Comparison of ENCODE assay signal across 12 cellular contexts in the genomic region with DNA sequence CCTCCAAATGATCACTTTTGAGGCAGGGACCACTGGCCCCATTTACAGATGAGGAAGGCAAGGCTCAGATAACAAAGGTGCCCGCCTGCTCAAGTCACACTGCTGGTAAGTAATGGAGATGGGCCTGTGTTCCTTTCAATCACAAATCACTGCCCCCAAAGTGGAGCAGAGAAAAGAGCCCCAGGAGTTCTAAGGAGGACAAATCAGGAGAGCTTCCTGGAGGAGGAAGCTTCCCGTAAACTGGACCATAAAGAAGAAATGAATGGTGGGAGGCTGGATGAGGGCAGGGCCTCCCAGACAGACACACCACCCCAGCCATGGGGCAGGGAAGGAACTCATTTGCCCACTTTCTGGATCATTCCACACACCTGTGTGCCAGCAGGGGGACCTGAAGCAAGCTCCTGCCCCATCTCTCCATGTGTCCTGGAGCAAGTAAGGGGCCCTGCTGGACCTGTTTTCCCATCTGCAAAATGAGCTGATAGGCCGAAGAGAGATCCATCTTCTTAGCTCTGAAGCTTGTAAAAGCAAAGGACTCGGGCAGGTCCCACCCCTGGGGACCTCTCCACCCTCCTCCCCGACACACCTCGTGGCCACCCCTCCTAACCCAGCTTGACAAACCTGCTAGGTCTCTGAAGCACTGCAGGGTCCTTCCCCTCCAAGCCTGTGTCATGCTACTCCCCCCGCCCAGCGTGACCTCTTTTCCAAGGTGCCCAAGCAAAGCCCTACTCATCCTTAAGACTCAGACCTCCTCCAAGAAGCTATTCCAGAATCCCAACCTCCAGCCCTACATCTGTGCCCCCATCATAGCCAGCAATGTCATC. TPM values are rescaled to one million over a fixed set of nuclear protein-coding genes. Genes with fewer than 3 reads are reported as not detected.
A peak's percentile ranks its signal among the peaks of the same experiment; 100 is the strongest.
DNase-seq lines count a peak whose midpoint lies in the region; ATAC-seq and TF ChIP-seq lines count a peak whose summit lies in the region.
"Had no signal": no experiment of that assay in that cellular context is flagged by ENCODE, and none has a peak within 500 bp of the region (broad histone marks: within the 10 kb centered on the region; RNA-seq: fewer than 3 reads in every experiment).

No MANE protein-coding gene starts in this region.

- peak overlapping the region; percentile 76 to 100 (median 84) for H3K4me3 Mint-ChIP-seq in CD8-positive, alpha-beta memory T cell
- H3K4me3 Mint-ChIP-seq in activated T-helper 1 cell treated with anti-CD3 and anti-CD28 coated beads, Interleukin-12 subunit alpha, Interleukin-12 subunit beta, Interleukin-2, Interleukin-4 antibody, amounts not matched to agents 30 ng/mL and 10 ng/mL and 1 ng/mL, durations not matched to agents 14 hours and 24 hours and 36 hours, result peak overlapping the region; percentile 7
- H3K4me3 Mint-ChIP-seq in naive thymus-derived CD8-positive, alpha-beta T cell, result peak overlapping the region; percentile 92 to 100 (median 98)

- peak overlapping the region; percentile 76 to 100 (median 100) for H3K27ac Mint-ChIP-seq in CD8-positive, alpha-beta memory T cell
- peak overlapping the region; percentile 76 for H3K27ac Mint-ChIP-seq in activated T-helper 1 cell treated with anti-CD3 and anti-CD28 coated beads, Interleukin-12 subunit alpha, Interleukin-12 subunit beta, Interleukin-2, Interleukin-4 antibody, amounts not matched to agents 30 ng/mL and 10 ng/mL and 1 ng/mL, durations not matched to agents 14 hours and 24 hours and 36 hours
- peak overlapping the region; percentile 90 to 99 (median 99) for H3K27ac Mint-ChIP-seq in naive thymus-derived CD8-positive, alpha-beta T cell

- H3K27me3 Mint-ChIP-seq in CD8-positive, alpha-beta memory T cell, result peaks cover 0 to 14% of the 10 kb centered on the region in 2 donors
- H3K27me3 Mint-ChIP-seq in activated T-helper 1 cell treated with anti-CD3 and anti-CD28 coated beads, Interleukin-12 subunit alpha, Interleukin-12 subunit beta, Interleukin-2, Interleukin-4 antibody, amounts not matched to agents 30 ng/mL and 10 ng/mL and 1 ng/mL, durations not matched to agents 14 hours and 24 hours and 36 hours (ENCODE audit: insufficient read depth), result no peaks in the 10 kb centered on the region
- no peaks in the 10 kb centered on the region for H3K27me3 Mint-ChIP-seq in naive thymus-derived CD8-positive, alpha-beta T cell

- H3K36me3 ChIP-seq in CD8-positive, alpha-beta memory T cell (ENCODE audit: insufficient read depth, low read length), result peaks cover 14% of the 10 kb centered on the region

- no peaks in the 10 kb centered on the region for H3K9me3 ChIP-seq in CD8-positive, alpha-beta memory T cell (ENCODE audit: low read length)
- H3K9me3 ChIP-seq: Caco-2 had no signal

- peaks cover 6 to 91% (median 21%) of the 10 kb centered on the region in 3 donors for H3K36me3 Mint-ChIP-seq in CD8-positive, alpha-beta memory T cell
- H3K36me3 Mint-ChIP-seq in activated T-helper 1 cell treated with anti-CD3 and anti-CD28 coated beads, Interleukin-12 subunit alpha, Interleukin-12 subunit beta, Interleukin-2, Interleukin-4 antibody, amounts not matched to agents 30 ng/mL and 10 ng/mL and 1 ng/mL, durations not matched to agents 14 hours and 24 hours and 36 hours (ENCODE audit: low read depth), result peaks cover 32% of the 10 kb centered on the region
- peaks cover 0 to 42% (median 9%) of the 10 kb centered on the region in 3 donors for H3K36me3 Mint-ChIP-seq in naive thymus-derived CD8-positive, alpha-beta T cell

- H3K4me1 ChIP-seq in CD8-positive, alpha-beta memory T cell (ENCODE audit: insufficient read depth, low read length), result peaks cover 81% of the 10 kb centered on the region
- H3K4me1 ChIP-seq: Caco-2 had no signal

- no peak for DNase-seq in CD8-positive, alpha-beta memory T cell
- DNase-seq in activated T-helper 1 cell treated with anti-CD3 and anti-CD28 coated beads, Interleukin-12 subunit alpha, Interleukin-12 subunit beta, Interleukin-2, Interleukin-4 antibody, amounts not matched to agents 30 ng/mL and 10 ng/mL and 1 ng/mL, durations not matched to agents 14 hours and 24 hours and 36 hours (ENCODE audit: low spot score), result no peak
- no peak for DNase-seq in naive thymus-derived CD8-positive, alpha-beta T cell
- DNase-seq in COLO668 (lab: John Stamatoyannopoulos, UW; ENCODE audit: unreplicated experiment) (no peak), NCI-H510A treated with DMSO at 0.1 percent for 48 hours (lab: John Stamatoyannopoulos, UW) (no peak), Right ventricle myocardium superior (no peak)
- DNase-seq: Caco-2; mesendoderm; stimulated activated CD4-positive, alpha-beta T cell treated with anti-CD3 and anti-CD28 coated beads, Interleukin-2, amount 100 ng/mL, for 48 hours had no signal

- CTCF ChIA-PET in CD8-positive, alpha-beta memory T cell (lab: Charles Lee), result interaction anchor here (1.2 to 11.3 kb wide), 3 partner anchors 8 to 32 kb away, joined by 9 to 76 read pairs (median 11); no protein-coding TSS in a partner anchor

- TF ChIP-seq POLR2A in GM19099 (IDR thresholded peaks at IDR 0.05; ENCODE audit: extremely low read depth, insufficient read length, low read depth), result peak; percentile 51

- H3K9me3 Mint-ChIP-seq in CD8-positive, alpha-beta memory T cell, result no peaks in the 10 kb centered on the region
- H3K9me3 Mint-ChIP-seq in activated T-helper 1 cell treated with anti-CD3 and anti-CD28 coated beads, Interleukin-12 subunit alpha, Interleukin-12 subunit beta, Interleukin-2, Interleukin-4 antibody, amounts not matched to agents 30 ng/mL and 10 ng/mL and 1 ng/mL, durations not matched to agents 14 hours and 24 hours and 36 hours, result no peaks in the 10 kb centered on the region
- H3K9me3 Mint-ChIP-seq in naive thymus-derived CD8-positive, alpha-beta T cell, result no peaks in the 10 kb centered on the region

- peaks cover 88 to 90% (median 90%) of the 10 kb centered on the region in 3 donors for H3K4me1 Mint-ChIP-seq in CD8-positive, alpha-beta memory T cell
- peaks cover 89% of the 10 kb centered on the region for H3K4me1 Mint-ChIP-seq in activated T-helper 1 cell treated with anti-CD3 and anti-CD28 coated beads, Interleukin-12 subunit alpha, Interleukin-12 subunit beta, Interleukin-2, Interleukin-4 antibody, amounts not matched to agents 30 ng/mL and 10 ng/mL and 1 ng/mL, durations not matched to agents 14 hours and 24 hours and 36 hours (ENCODE audit: low read depth)
- H3K4me1 Mint-ChIP-seq in naive thymus-derived CD8-positive, alpha-beta T cell, result peaks cover 49 to 94% (median 86%) of the 10 kb centered on the region in 4 donors

- intact Hi-C loops in activated T-helper 1 cell treated with anti-CD3 and anti-CD28 coated beads, Interleukin-12 subunit alpha, Interleukin-12 subunit beta, Interleukin-2, Interleukin-4 antibody, amounts not matched to agents 30 ng/mL and 10 ng/mL and 1 ng/mL, durations not matched to agents 14 hours and 24 hours and 36 hours (cut with micrococcal nuclease), result loop anchor here (10.0 kb wide), 2 partner anchors 543 to 893 kb away; partner anchors contain the start of genes PEF1, SNRNP40 and ZCCHC17
- intact Hi-C loops in Right ventricle myocardium superior (cut with DNase I), result no loop called here

- H3K27me3 ChIP-seq in CD8-positive, alpha-beta memory T cell (ENCODE audit: insufficient read depth, low read length, poor library complexity, severe bottlenecking), result no peaks in the 10 kb centered on the region

- H3K27ac ChIP-seq in CD8-positive, alpha-beta memory T cell (ENCODE audit: low read depth, low read length), result no peak overlapping the region

- no peak for ATAC-seq in naive thymus-derived CD8-positive, alpha-beta T cell
- ATAC-seq in Right ventricle myocardium superior (ENCODE audit: poor library complexity), result no peak
- no peak for ATAC-seq in GM18907 (IDR thresholded peaks at IDR 0.05; ENCODE audit: unreplicated experiment)

- H3K4me3 ChIP-seq in CD8-positive, alpha-beta memory T cell (ENCODE audit: low read length), result peak overlapping the region; percentile 35

- POLR2A ChIA-PET in CD8-positive, alpha-beta memory T cell (lab: Charles Lee), result interaction anchor here (1.3 to 11.0 kb wide), 3 partner anchors 7 to 33 kb away, joined by 4 to 189 read pairs (median 15); no protein-coding TSS in a partner anchor
- POLR2A ChIA-PET in naive thymus-derived CD8-positive, alpha-beta T cell (lab: Charles Lee), result interaction anchor here (30.9 to 41.4 kb wide), 2 partner anchors 3 to 14 kb away, joined by 1432 read pairs; partner anchors contain the start of genes LAPTM5 and MATN1

RNA-seq across cellular contexts. Expression of gene LAPTM5, which starts 5.5 kb away (rescaled TPM):
- total RNA-seq in CD8-positive, alpha-beta memory T cell, result 100 to 1,000 TPM; 204 to 206 TPM
- 589 TPM for polyA plus RNA-seq in CD8-positive, alpha-beta memory T cell
- 199 and 214 TPM in 2 replicates for total RNA-seq in activated T-helper 1 cell treated with anti-CD3 and anti-CD28 coated beads, Interleukin-12 subunit alpha, Interleukin-12 subunit beta, Interleukin-2, Interleukin-4 antibody, amounts not matched to agents 30 ng/mL and 10 ng/mL and 1 ng/mL, durations not matched to agents 14 hours and 24 hours and 36 hours
- 100 to 1,000 TPM; 565 to 585 TPM for total RNA-seq in naive thymus-derived CD8-positive, alpha-beta T cell
- 100 to 1,000 TPM; 534 to 602 (median 561) TPM for polyA plus RNA-seq in naive thymus-derived CD8-positive, alpha-beta T cell
- 19.5 TPM for total RNA-seq in Right ventricle myocardium superior
- total RNA-seq: Caco-2 had no signal

RNA-seq across cellular contexts. Expression of gene MATN1, which starts 28.7 kb away (rescaled TPM):
- under 1 TPM; 0.59 to 0.91 TPM for total RNA-seq in CD8-positive, alpha-beta memory T cell
- not detected for polyA plus RNA-seq in CD8-positive, alpha-beta memory T cell
- 0.42 and 0.70 TPM in 2 replicates for total RNA-seq in activated T-helper 1 cell treated with anti-CD3 and anti-CD28 coated beads, Interleukin-12 subunit alpha, Interleukin-12 subunit beta, Interleukin-2, Interleukin-4 antibody, amounts not matched to agents 30 ng/mL and 10 ng/mL and 1 ng/mL, durations not matched to agents 14 hours and 24 hours and 36 hours
- total RNA-seq in naive thymus-derived CD8-positive, alpha-beta T cell, result under 1 TPM; 0.47 to 0.96 TPM
- under 1 TPM in 1 of 3 donors, not detected in 2; 0.07 TPM for polyA plus RNA-seq in naive thymus-derived CD8-positive, alpha-beta T cell
- not detected for total RNA-seq in Right ventricle myocardium superior
- total RNA-seq: Caco-2, posterior vena cava had no signal

Comparison
In these comparisons a context has a peak if more than half of its experiments do, and no peak if none do; other contexts are left out.
1. H3K4me3 Mint-ChIP-seq: peak in every context shown above with its lines; median percentile 98 in naive thymus-derived CD8-positive, alpha-beta T cell; 84 in CD8-positive, alpha-beta memory T cell; 7 in activated T-helper 1 cell treated with anti-CD3 and anti-CD28 coated beads, Interleukin-12 subunit alpha, Interleukin-12 subunit beta, Interleukin-2, Interleukin-4 antibody, amounts not matched to agents 30 ng/mL and 10 ng/mL and 1 ng/mL, durations not matched to agents 14 hours and 24 hours and 36 hours.